ENCODE assay signal across 1 cellular context in the genomic region with DNA sequence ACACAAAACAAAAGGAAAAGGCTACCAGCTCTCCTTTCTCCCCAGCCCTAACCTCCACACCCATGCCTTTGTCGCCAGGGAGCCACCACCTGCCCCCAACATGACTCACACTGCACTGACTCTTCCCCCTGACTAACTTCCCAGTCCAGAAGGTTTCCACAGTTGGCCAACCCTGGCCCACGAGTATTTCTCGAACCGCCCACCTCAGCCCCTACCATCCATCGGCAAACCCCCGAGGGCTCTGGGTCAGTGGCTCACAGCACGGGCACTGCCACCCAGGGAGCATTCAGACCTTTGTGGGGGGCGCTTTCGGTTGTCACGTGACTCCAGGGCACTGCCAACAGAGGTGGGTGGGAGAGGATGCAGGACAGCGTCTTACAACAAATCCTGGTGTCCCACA.
TF ChIP-seq lines count a peak whose summit lies in the region.

No MANE protein-coding gene starts in this region.

TF ChIP-seq in IMR-90, 13 proteins besides CTCF, POLR2A, EP300 and RAD21 (continued from another document):
- TF ChIP-seq SMC3 (IDR thresholded peaks at IDR 0.05; ENCODE audit: low read depth, low read length) (no peak), NFE2L2 (IDR thresholded peaks at IDR 0.05; ENCODE audit: low read depth, low read length) (no peak), RCOR1 (IDR thresholded peaks at IDR 0.05; ENCODE audit: insufficient replicate concordance, low read length) (no peak), MXI1 (IDR thresholded peaks at IDR 0.05; ENCODE audit: borderline replicate concordance, low read depth, low read length) (no peak), CEBPB (IDR thresholded peaks at IDR 0.05; ENCODE audit: low read depth, low read length) (no peak), CHD1 (IDR thresholded peaks at IDR 0.05; ENCODE audit: low read depth, low read length) (no peak), MAZ (IDR thresholded peaks at IDR 0.05; ENCODE audit: borderline replicate concordance, low read depth, low read length) (no peak)
TF ChIP-seq in IMR-90: peak in this region for 0.
